9 cellular contexts compared by ENCODE assay signal in genomic region chr2:37230581-37230980, GRCh38. TPM values are rescaled to one million over a fixed set of nuclear protein-coding genes. Genes with fewer than 3 reads are reported as not detected.
DNase-seq lines count a peak whose midpoint lies in the region; ATAC-seq and TF ChIP-seq lines count a peak whose summit lies in the region.
"Had no signal": no experiment of that assay in that cellular context is flagged by ENCODE, and none has a peak within 500 bp of the region (broad histone marks: within the 10 kb centered on the region; RNA-seq: fewer than 3 reads in every experiment).

No MANE protein-coding gene starts in this region.

- peak overlapping the region; percentile 99 for H3K4me3 ChIP-seq in SK-N-MC
- H3K4me3 ChIP-seq in iPS-15b (ENCODE audit: low read depth, low read length), result peak overlapping the region; percentile 99
- peak overlapping the region; percentile 84 to 93 for H3K4me3 ChIP-seq in testis

- intact Hi-C loops in testis (cut with DNase I; ENCODE audit: low total_unique reads), result no loop called here

- no peak for TF ChIP-seq CTCF in testis (IDR thresholded peaks at IDR 0.05)

- peaks cover 41% of the 10 kb centered on the region for H3K36me3 ChIP-seq in SK-N-MC (ENCODE audit: insufficient read depth, low read length)
- H3K36me3 ChIP-seq in iPS-15b (ENCODE audit: control insufficient read depth, insufficient read depth, low read length), result peaks cover 13% of the 10 kb centered on the region
- H3K36me3 ChIP-seq in testis (ENCODE audit: low read depth, missing control alignments), result no peaks in the 10 kb centered on the region

- 2% methylated on average over 8 of the region's 8 CpGs for WGBS in testis, 2 donors

- DNase-seq in NCI-H1105 treated with DMSO at 0.1 percent for 48 hours (lab: John Stamatoyannopoulos, UW) (peak; percentile 2), NCI-H1105 (lab: John Stamatoyannopoulos, UW) (no peak), SK-N-MC (ENCODE audit: low read depth, low spot score) (no peak), testis (no peak), UCSD-AML1 (lab: John Stamatoyannopoulos, UW; ENCODE audit: unreplicated experiment) (no peak)
- no peak for DNase-seq in central memory CD4-positive, alpha-beta T cell
- DNase-seq: midbrain had no signal

- H3K27me3 ChIP-seq in iPS-15b (ENCODE audit: control insufficient read depth, insufficient read depth, low read length), result no peaks in the 10 kb centered on the region
- H3K27me3 ChIP-seq in testis, result no peaks in the 10 kb centered on the region

- no peaks in the 10 kb centered on the region for H3K9me3 ChIP-seq in SK-N-MC (ENCODE audit: low read depth, low read length)
- no peaks in the 10 kb centered on the region for H3K9me3 ChIP-seq in iPS-15b (ENCODE audit: control insufficient read depth, insufficient read depth, low read length)
- H3K9me3 ChIP-seq in testis, result no peaks in the 10 kb centered on the region

- TF ChIP-seq POLR2A in testis (IDR thresholded peaks at IDR 0.05), result no peak

- ATAC-seq in HG03095 (IDR thresholded peaks at IDR 0.05; ENCODE audit: unreplicated experiment), result no peak

- peak overlapping the region; percentile 97 for H3K9ac ChIP-seq in SK-N-MC (ENCODE audit: insufficient read length)
- peak overlapping the region; percentile 97 for H3K9ac ChIP-seq in iPS-15b (ENCODE audit: low read depth, low read length)

- peak overlapping the region; percentile 82; the same call in 1 of the 2 replicates for H3K27ac ChIP-seq in SK-N-MC
- peak overlapping the region in 1 of 2 donors; percentile 95 for H3K27ac ChIP-seq in testis

- H3K4me1 ChIP-seq in iPS-15b (ENCODE audit: control insufficient read depth, insufficient read depth, low read length), result peaks cover 26% of the 10 kb centered on the region
- peaks cover 14% of the 10 kb centered on the region for H3K4me1 ChIP-seq in testis

RNA-seq across cellular contexts. Expression of gene CEBPZ, which starts 0.8 kb away (rescaled TPM):
- total RNA-seq in testis, result 10 to 100 TPM; 50.5 to 60.9 TPM
- polyA plus RNA-seq in testis (ENCODE audit: insufficient read depth, low read depth, low replicate concordance), result 29.5 TPM

RNA-seq across cellular contexts. Expression of gene NDUFAF7, which starts 0.9 kb away (rescaled TPM):
- total RNA-seq in testis, result 10 to 100 TPM; 47.2 to 60.6 TPM
- 170 TPM for polyA plus RNA-seq in testis (ENCODE audit: insufficient read depth, low read depth, low replicate concordance)

RNA-seq across cellular contexts. Expression of gene CEBPZOS, which starts 34.3 kb away (rescaled TPM):
- total RNA-seq in testis, result 10 to 100 TPM; 26.9 to 34.6 TPM
- 41.3 TPM for polyA plus RNA-seq in testis (ENCODE audit: insufficient read depth, low read depth, low replicate concordance)

RNA-seq across cellular contexts. Expression of gene SULT6B1, which starts 42.1 kb away (rescaled TPM):
- 1 to 10 TPM in 1 of 2 donors, under 1 TPM in 1; 0.31 to 3.8 TPM for total RNA-seq in testis
- polyA plus RNA-seq in testis (ENCODE audit: insufficient read depth, low read depth, low replicate concordance), result 1.7 TPM
